1 cellular context compared by ENCODE assay signal in genomic region chr13:24564881-24565280, GRCh38.
TF ChIP-seq lines count a peak whose summit lies in the region.

No MANE protein-coding gene starts in this region.

TF ChIP-seq in HCT116, 20 proteins besides CTCF, POLR2A, EP300 and RAD21 (continued from another document):
- no peak for TF ChIP-seq EZH2phosphoT487 (IDR thresholded peaks at IDR 0.05; ENCODE audit: borderline replicate concordance)
- no peak for TF ChIP-seq SP1 (IDR thresholded peaks at IDR 0.05; ENCODE audit: low read depth)
- no peak for TF ChIP-seq YY1 (IDR thresholded peaks at IDR 0.05; ENCODE audit: extremely low read depth, insufficient replicate concordance, low read depth, low read length)
- TF ChIP-seq FOSL1 (IDR thresholded peaks at IDR 0.05; ENCODE audit: low read depth), result no peak
- TF ChIP-seq CBX3 (IDR thresholded peaks at IDR 0.05; ENCODE audit: low read depth), result no peak
- no peak for TF ChIP-seq REST (IDR thresholded peaks at IDR 0.05; ENCODE audit: low read depth)
- TF ChIP-seq MAX (IDR thresholded peaks at IDR 0.05), result no peak
- TF ChIP-seq SIN3A (IDR thresholded peaks at IDR 0.05; ENCODE audit: low read depth), result no peak
- TF ChIP-seq JUND (IDR thresholded peaks at IDR 0.05), result no peak
- no peak for TF ChIP-seq ZNF274 (IDR thresholded peaks at IDR 0.05; ENCODE audit: low read depth, low read length)
